In genomic region chr3:48685603-48686511, GRCh38 we compare ENCODE assay signal across 8 cellular contexts. TPM values are rescaled to one million over a fixed set of nuclear protein-coding genes. Genes with fewer than 3 reads are reported as not detected.
DNase-seq lines count a peak whose midpoint lies in the region; ATAC-seq and TF ChIP-seq lines count a peak whose summit lies in the region.

TSS of gene NCKIPSD (minus strand) at chr3:48685915. CDS start at chr3:48685807, 108 bp downstream.

- WGBS in right cardiac atrium = under 1% methylated on average over 97 of the region's 97 CpGs
- WGBS in aorta, 2 donors = 1% methylated on average over 65 to 97 of the region's 97 CpGs

- peak within 1 kb of the TSS; percentile 83 for H3K27ac ChIP-seq in angular gyrus (ENCODE audit: low read depth, low read length)
- H3K27ac ChIP-seq in right cardiac atrium (ENCODE audit: low read length) = peak within 1 kb of the TSS; percentile 83
- peak within 1 kb of the TSS in 1 of 2 donors; percentile 60 for H3K27ac ChIP-seq in aorta (ENCODE audit: low read depth in 1 of 2, low read length in 2 of 2)

- in situ Hi-C loops in GM13977 (cut with MboI; ENCODE audit: low pct_unique_long_range_greater_than_20kb, low sequenced_read_pairs, unreplicated experiment) = no loop called here

- ATAC-seq in HG02678 (IDR thresholded peaks at IDR 0.05; ENCODE audit: unreplicated experiment) (peak; percentile 83), right cardiac atrium (peak; percentile 89 to 91), aorta (ENCODE audit: low FRiP score) (peak; percentile 96)

- H3K4me3 ChIP-seq in right cardiac atrium (ENCODE audit: low read length) (peak within 1 kb of the TSS; percentile 59), aorta (ENCODE audit: low read length in 2 of 2) (peak within 1 kb of the TSS; percentile 57 to 79)

- peak; percentile 91 for TF ChIP-seq CTCF in GM13977 (IDR thresholded peaks at IDR 0.05; ENCODE audit: extremely low read depth, insufficient read depth, missing control alignments)

- H3K9me3 ChIP-seq in right cardiac atrium (ENCODE audit: control insufficient read depth, low read length) = no peaks in the 10 kb centered on the region
- H3K9me3 ChIP-seq in aorta (ENCODE audit: control insufficient read depth, low read length) = no peaks in the 10 kb centered on the region

- intact Hi-C loops in T-helper 2 cell treated with Interferon-gamma antibody and Interleukin-4, amounts not matched to agents 100 ng/mL and 5 ng/mL, for 36 hours (cut with micrococcal nuclease) = loop anchor here (1.0 to 2.0 kb wide), 4 partner anchors 21 to 77 kb away; partner anchors contain the start of genes IP6K2, SLC26A6 and UQCRC1
- intact Hi-C loops in right cardiac atrium (cut with DNase I) (no loop called here), aorta (cut with DNase I) (loop anchor here (5.0 kb wide), 2 partner anchors 161 to 219 kb away; partner anchors contain the start of gene PRKAR2A (in 1 of the 2))

- no peaks in the 10 kb centered on the region for H3K27me3 ChIP-seq in right cardiac atrium (ENCODE audit: control insufficient read depth, insufficient read depth)
- H3K27me3 ChIP-seq in aorta (ENCODE audit: control insufficient read depth in 1 of 2, insufficient read depth in 2 of 2, low read length in 1 of 2) = no peaks in the 10 kb centered on the region

- peaks cover 8% of the 10 kb centered on the region for H3K4me1 ChIP-seq in right cardiac atrium (ENCODE audit: control insufficient read depth, insufficient read depth, low read length)
- no peaks in the 10 kb centered on the region for H3K4me1 ChIP-seq in aorta (ENCODE audit: control insufficient read depth in 1 of 2, insufficient read depth in 2 of 2, low read length in 2 of 2)

- DNase-seq in GM13977 (ENCODE audit: low spot score) = peak; percentile 98
- peak; percentile 61 for DNase-seq in NCI-H128 (lab: John Stamatoyannopoulos, UW; ENCODE audit: unreplicated experiment)
- DNase-seq in right cardiac atrium = peak; percentile 91 to 98 (median 97)
- no peak for DNase-seq in renal cortical epithelial cell (ENCODE audit: low read depth)
- DNase-seq in aorta = peak; percentile 93 to 98

- H3K36me3 ChIP-seq in aorta (ENCODE audit: control insufficient read depth in 1 of 2, insufficient read depth in 2 of 2, low read length in 1 of 2) = peaks cover 0 to 13% of the 10 kb centered on the region in 2 donors

RNA-seq across cellular contexts. Expression of gene NCKIPSD, which starts in this region (rescaled TPM):
- total RNA-seq in T-helper 2 cell treated with Interferon-gamma antibody and Interleukin-4, amounts not matched to agents 100 ng/mL and 5 ng/mL, for 36 hours = 34.1 and 37.8 TPM in 2 replicates
- total RNA-seq in right cardiac atrium (10 to 100 TPM; 31.1 to 49.8 (median 42.1) TPM), renal cortical epithelial cell (6.3 and 26.7 TPM in 2 replicates), aorta (10 to 100 TPM; 26.4 to 31.9 TPM)
- polyA plus RNA-seq in right cardiac atrium (32.5 TPM), aorta (10 to 100 TPM; 11.8 to 28.7 TPM)

Comparison
In these comparisons a context has a peak if more than half of its experiments do, and no peak if none do; other contexts are left out.
1. intact Hi-C loops: an anchor here in T-helper 2 cell treated with Interferon-gamma antibody and Interleukin-4, amounts not matched to agents 100 ng/mL and 5 ng/mL, for 36 hours (1.0 to 2.0 kb wide) and aorta (5.0 kb wide); none called in right cardiac atrium.